ENCODE assay signal across 14 cellular contexts in the genomic region with DNA sequence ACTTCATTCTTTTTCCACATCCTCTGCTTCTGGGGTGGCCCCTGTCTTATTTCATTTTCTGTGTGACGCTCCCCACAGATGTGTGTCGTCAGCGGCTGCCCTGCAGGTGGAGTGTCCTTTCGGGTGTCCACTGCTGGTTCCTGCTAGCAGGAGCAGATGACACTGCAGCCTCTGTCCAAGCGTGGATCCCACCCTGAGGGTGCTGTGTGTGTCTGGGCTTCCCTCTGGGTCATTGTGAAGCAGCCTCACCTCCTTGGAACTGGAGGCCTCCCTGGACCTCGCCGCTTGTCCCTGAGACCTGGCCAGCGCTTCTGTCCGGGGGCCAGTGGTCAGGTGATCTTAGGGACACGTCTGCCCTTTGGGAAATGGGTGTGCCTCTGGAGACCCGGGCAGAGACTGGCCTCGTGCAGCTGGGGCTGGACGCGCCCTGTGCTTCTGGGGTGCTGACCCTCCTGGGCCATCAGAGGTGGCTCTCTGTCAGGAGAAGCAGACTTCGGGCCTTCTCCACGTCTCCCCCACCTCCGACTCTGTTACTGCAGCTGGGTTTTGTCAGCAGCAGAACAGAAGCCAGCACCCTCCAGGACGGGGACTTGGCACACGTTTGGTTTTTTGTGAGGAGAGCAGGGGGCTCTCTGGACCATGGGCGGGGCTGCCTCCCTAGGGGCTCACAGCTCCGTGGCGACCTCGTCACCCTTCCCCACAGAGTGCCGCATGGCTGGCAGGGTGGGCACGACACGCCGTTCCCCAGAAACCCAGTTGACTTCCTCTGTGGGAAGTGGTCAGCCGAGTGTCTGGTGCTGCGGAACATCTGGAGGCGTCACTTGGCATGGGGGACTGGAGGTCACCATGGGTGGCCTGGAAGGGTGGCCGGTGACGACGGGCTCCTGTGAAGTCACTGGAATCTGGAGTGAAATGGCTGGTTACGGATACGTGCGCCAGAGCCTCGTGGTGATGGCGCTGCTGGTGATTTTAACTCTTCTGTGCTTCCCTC. TPM values are rescaled to one million over a fixed set of nuclear protein-coding genes. Genes with fewer than 3 reads are reported as not detected.
DNase-seq lines count a peak whose midpoint lies in the region; ATAC-seq and TF ChIP-seq lines count a peak whose summit lies in the region.
"Had no signal": no experiment of that assay in that cellular context is flagged by ENCODE, and none has a peak within 500 bp of the region (broad histone marks: within the 10 kb centered on the region; RNA-seq: fewer than 3 reads in every experiment).

No MANE protein-coding gene starts in this region.

- intact Hi-C loops in heart left ventricle (cut with DNase I) (loop anchor here in 5 of 10 donors (5.0 kb wide), 5 partner anchors 41 to 69 kb away; a partner anchor contains a TSS), transverse colon (cut with DNase I; ENCODE audit: low total_unique reads) (no loop called here)

- H3K9me3 ChIP-seq in heart left ventricle, result peaks cover 0 to 3% (median 0%) of the 10 kb centered on the region in 12 donors
- no peaks in the 10 kb centered on the region for H3K9me3 ChIP-seq in muscle layer of colon (ENCODE audit: low read length)
- H3K9me3 ChIP-seq in transverse colon, result no peaks in the 10 kb centered on the region

- no peak for TF ChIP-seq EP300 in transverse colon (IDR thresholded peaks at IDR 0.05; ENCODE audit: low read depth)

- DNase-seq in NB4 (ENCODE audit: low read depth), result peak; percentile 41
- peak in 4 of 5 donors; percentile 44 to 68 (median 60) for DNase-seq in heart left ventricle
- no peak for DNase-seq in transverse colon
- DNase-seq in brain microvascular endothelial cell, result no peak
- DNase-seq in NOMO-1 treated with DMSO at 0.1 percent for 48 hours (lab: John Stamatoyannopoulos, UW; ENCODE audit: unreplicated experiment), result no peak
- no peak for DNase-seq in globus pallidus (ENCODE audit: low spot score)
- DNase-seq: activated CD8-positive, alpha-beta T cell treated with anti-CD3 and anti-CD28 coated beads, Interleukin-2, amount 10 ng/mL, durations not matched to agents 7 days and 5 days; cerebellar nuclear complex; Kasumi-1; NCI-H1436 treated with DMSO at 0.1 percent for 48 hours; occipital lobe; stimulated activated naive CD8-positive, alpha-beta T cell treated with anti-CD3 and anti-CD28 coated beads, Interleukin-15, Interleukin-2, amounts not matched to agents 100 U/mL and 50 U/mL, for 24 hours; T-helper 1 cell had no signal

- H3K36me3 ChIP-seq in heart left ventricle, result peaks cover 0 to 1% (median 0%) of the 10 kb centered on the region in 9 donors
- H3K36me3 ChIP-seq in muscle layer of colon (ENCODE audit: insufficient read depth, low read length), result no peaks in the 10 kb centered on the region
- H3K36me3 ChIP-seq in transverse colon, result no peaks in the 10 kb centered on the region
- H3K36me3 ChIP-seq in brain microvascular endothelial cell (replicated peaks), result no peaks in the 10 kb centered on the region

- H3K27ac ChIP-seq in heart left ventricle, result peak overlapping the region in 9 of 12 donors; percentile 14 to 87 (median 54)
- H3K27ac ChIP-seq in muscle layer of colon (ENCODE audit: low read depth, low read length), result no peak overlapping the region
- H3K27ac ChIP-seq in transverse colon, result peak overlapping the region; percentile 11 to 33 (median 18)
- H3K27ac ChIP-seq in brain microvascular endothelial cell, result no peak overlapping the region

- no peaks in the 10 kb centered on the region for H3K27me3 ChIP-seq in heart left ventricle
- H3K27me3 ChIP-seq in muscle layer of colon (ENCODE audit: control insufficient read depth in 1 of 2, insufficient read depth in 2 of 2, low read length in 2 of 2), result no peaks in the 10 kb centered on the region
- no peaks in the 10 kb centered on the region for H3K27me3 ChIP-seq in transverse colon
- no peaks in the 10 kb centered on the region for H3K27me3 ChIP-seq in brain microvascular endothelial cell (replicated peaks)

- H3K9ac ChIP-seq in muscle layer of colon (ENCODE audit: low read length), result no peak overlapping the region

- H3K4me1 ChIP-seq in heart left ventricle (peaks cover 26 to 88% (median 75%) of the 10 kb centered on the region in 12 donors), muscle layer of colon (ENCODE audit: insufficient read depth, low read length) (peaks cover 66% of the 10 kb centered on the region), transverse colon (peaks cover 22 to 68% (median 39%) of the 10 kb centered on the region in 4 donors)

- TF ChIP-seq POLR2A in NB4 (IDR thresholded peaks at IDR 0.05; ENCODE audit: extremely low read depth, insufficient read length) (no peak), heart left ventricle (IDR thresholded peaks at IDR 0.05) (no peak), transverse colon (IDR thresholded peaks at IDR 0.05) (no peak)

- 33 to 43% (median 42%) methylated on average over 33 to 38 of the region's 38 CpGs for WGBS in heart left ventricle, 4 donors
- 68% methylated on average over 38 of the region's 38 CpGs; no CpG with 5 or more reads in 1 of the 2 donors for WGBS in transverse colon (ENCODE audit: low coverage in 1 of 2), 2 donors

- peak; percentile 8 to 31 (median 14) for ATAC-seq in heart left ventricle
- ATAC-seq: activated CD8-positive, alpha-beta T cell treated with anti-CD3 and anti-CD28 coated beads, Interleukin-2, amount 10 ng/mL, durations not matched to agents 7 days and 5 days; stimulated activated naive CD8-positive, alpha-beta T cell treated with anti-CD3 and anti-CD28 coated beads, Interleukin-15, Interleukin-2, amounts not matched to agents 100 U/mL and 50 U/mL, for 24 hours had no signal

- TF ChIP-seq CTCF in NB4 (IDR thresholded peaks at IDR 0.05; ENCODE audit: low read depth, low read length), result no peak
- no peak for TF ChIP-seq CTCF in heart left ventricle (IDR thresholded peaks at IDR 0.05)
- no peak for TF ChIP-seq CTCF in transverse colon (IDR thresholded peaks at IDR 0.05)
- no peak for TF ChIP-seq CTCF in brain microvascular endothelial cell (IDR thresholded peaks at IDR 0.05; ENCODE audit: low read depth, low read length, missing control alignments)

- in situ Hi-C loops in transverse colon (cut with MboI; ENCODE audit: low pct_ligation_motif_present in 1 of 4, low pct_unique_long_range_greater_than_20kb in 1 of 4, low sequenced_read_pairs in 3 of 4), result no loop called here
- in situ Hi-C loops in brain microvascular endothelial cell (cut with HindIII; ENCODE audit: low pct_ligation_motif_present, low sequenced_read_pairs), result no loop called here

- H3K4me3 ChIP-seq in NB4 (ENCODE audit: low read depth, low read length), result no peak overlapping the region
- H3K4me3 ChIP-seq in heart left ventricle, result peak overlapping the region in 5 of 12 donors; percentile 6 to 20 (median 13)
- H3K4me3 ChIP-seq in muscle layer of colon (ENCODE audit: low read depth in 1 of 2, low read length in 2 of 2), result peak overlapping the region; percentile 9 to 21
- H3K4me3 ChIP-seq in transverse colon, result no peak overlapping the region
- H3K4me3 ChIP-seq in brain microvascular endothelial cell (ENCODE audit: low read depth, low read length), result no peak overlapping the region

RNA-seq across cellular contexts. Expression of a gene that starts 48.4 kb away (rescaled TPM):
- total RNA-seq in heart left ventricle (100 to 1,000 TPM in 6 of 9 donors, 10 to 100 TPM in 3; 78.1 to 179 (median 113) TPM), transverse colon (10 to 100 TPM; 34.8 to 80.8 (median 52.8) TPM)
- polyA plus RNA-seq in heart left ventricle, result 10 to 100 TPM; 38.6 to 60.1 TPM

Comparison
In these comparisons a context has a peak if more than half of its experiments do, and no peak if none do; other contexts are left out.
1. DNase-seq: peak in NB4 (single experiment) and heart left ventricle (4 of 5); none in transverse colon (single experiment), brain microvascular endothelial cell (single experiment), NOMO-1 treated with DMSO at 0.1 percent for 48 hours (single experiment) and globus pallidus (single experiment).
2. H3K4me3 ChIP-seq: peak in muscle layer of colon (2 of 2); none in NB4 (single experiment), transverse colon (0 of 4) and brain microvascular endothelial cell (single experiment).
3. H3K27ac ChIP-seq: peak in heart left ventricle (9 of 12) and transverse colon (4 of 4); none in muscle layer of colon (single experiment) and brain microvascular endothelial cell (single experiment).